20 cellular contexts compared by ENCODE assay signal in the genomic region with DNA sequence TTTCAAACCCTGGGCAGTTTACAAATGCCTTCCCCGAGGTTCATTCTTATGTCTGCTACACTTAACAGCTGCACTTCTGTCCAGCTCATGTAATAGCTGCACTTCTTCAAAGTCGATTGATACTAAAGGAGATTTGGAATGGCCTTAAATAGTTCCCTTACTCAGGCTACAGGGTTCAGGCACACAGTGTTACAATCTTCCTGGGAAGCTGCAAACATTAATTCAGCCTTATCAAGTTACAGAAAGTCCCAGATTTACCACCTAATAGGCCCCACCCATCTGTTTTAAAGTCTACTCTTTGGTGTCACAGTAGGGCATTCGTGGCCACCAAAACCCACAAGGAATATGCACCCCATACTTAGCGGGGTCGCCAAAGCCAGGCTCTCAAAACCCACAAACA. TPM values are rescaled to one million over a fixed set of nuclear protein-coding genes. Genes with fewer than 3 reads are reported as not detected.
"Had no signal": no experiment of that assay in that cellular context is flagged by ENCODE, and none has a peak within 500 bp of the region (broad histone marks: within the 10 kb centered on the region; RNA-seq: fewer than 3 reads in every experiment).

No MANE protein-coding gene starts in this region.

- H3K27ac ChIP-seq: left ventricle myocardium inferior, ovary, tibial nerve, uterus had no signal

- H3K4me3 ChIP-seq: left ventricle myocardium inferior, lung, ovary, smooth muscle cell, tibial nerve, uterus had no signal

- H3K27me3 ChIP-seq: ovary, tibial nerve, uterus had no signal

- H3K9me3 ChIP-seq: left ventricle myocardium inferior, ovary, tibial nerve, uterus had no signal

- H3K36me3 ChIP-seq: left ventricle myocardium inferior, ovary, tibial nerve, uterus had no signal

- H3K4me2 ChIP-seq: smooth muscle cell had no signal

- DNase-seq: hypothalamus; immature natural killer cell; left ventricle myocardium inferior; mesendoderm; naive thymus-derived CD4-positive, alpha-beta T cell; ovary; retina; right cardiac atrium; stimulated activated CD4-positive, alpha-beta T cell treated with anti-CD3 and anti-CD28 coated beads, Interleukin-1b, Interleukin-23, amount 100 ng/mL, for 48 hours; stimulated activated CD4-positive, alpha-beta T cell treated with anti-CD3 and anti-CD28 coated beads, Interleukin-2, amount 100 ng/mL, for 48 hours; stimulated activated CD4-positive, alpha-beta T cell treated with anti-CD3 and anti-CD28 coated beads, Interleukin-4, amount 100 ng/mL, for 4 hours; stimulated activated CD8-positive, alpha-beta memory T cell treated with anti-CD3 and anti-CD28 coated beads, Interleukin-4, amount 100 ng/mL, for 48 hours; stimulated activated naive CD4-positive, alpha-beta T cell treated with Interleukin-2 at 50 U/mL for 16 hours; stimulated activated naive CD8-positive, alpha-beta T cell treated with anti-CD3 and anti-CD28 coated beads, Interleukin-15, amount 100 ng/mL, for 72 hours; substantia nigra; uterus had no signal

- H3K4me1 ChIP-seq: uterus had no signal

RNA-seq across cellular contexts. Expression of gene CSNK2A3, which starts 34.9 kb away (rescaled TPM):
- total RNA-seq: natural killer cell treated with Interleukin-12 subunit alpha and Interleukin-12 subunit beta and Interleukin-15 and Interleukin-18, amount 100 ng/mL, for 72 hours had no signal
